In the genomic region with DNA sequence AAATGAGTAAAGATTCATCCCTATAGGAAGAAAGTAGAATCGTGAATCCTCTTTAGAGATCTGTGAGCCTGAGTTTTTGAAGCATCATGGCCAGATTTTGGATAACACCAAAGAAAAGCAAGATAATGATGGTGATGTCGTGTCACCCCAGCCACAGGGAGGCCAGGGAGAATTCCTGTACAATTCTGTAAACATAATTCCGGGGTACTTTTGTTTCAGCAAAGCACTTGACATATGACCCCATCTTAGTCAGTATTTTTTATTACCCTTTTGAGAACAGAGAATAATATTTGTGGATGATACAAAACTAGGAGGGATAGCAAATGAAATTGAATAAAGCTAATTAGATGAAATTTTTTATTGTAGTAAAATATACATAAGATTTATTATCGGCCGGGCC, we compare ENCODE assay signal across 22 cellular contexts. TPM values are rescaled to one million over a fixed set of nuclear protein-coding genes. Genes with fewer than 3 reads are reported as not detected.
DNase-seq lines count a peak whose midpoint lies in the region; ATAC-seq and TF ChIP-seq lines count a peak whose summit lies in the region.
"Had no signal": no experiment of that assay in that cellular context is flagged by ENCODE, and none has a peak within 500 bp of the region (broad histone marks: within the 10 kb centered on the region; RNA-seq: fewer than 3 reads in every experiment).

No MANE protein-coding gene starts in this region.

- H3K36me3 Mint-ChIP-seq in activated CD4-positive, alpha-beta T cell treated with anti-CD3 and anti-CD28 coated beads, Interleukin-2, amount 10 ng/mL, durations not matched to agents 24 days and 14 days (ENCODE audit: low read depth): peaks cover 57% of the 10 kb centered on the region
- peaks cover 28% of the 10 kb centered on the region for H3K36me3 Mint-ChIP-seq in activated naive CD8-positive, alpha-beta T cell treated with anti-CD3 and anti-CD28 coated beads, Interleukin-2, amount 50 U/mL, for 24 hours (ENCODE audit: low read depth)
- peaks cover 19% of the 10 kb centered on the region for H3K36me3 Mint-ChIP-seq in progenitor cell of endocrine pancreas (ENCODE audit: insufficient read depth)

- no peak overlapping the region for H3K27ac ChIP-seq in HEK293 (ENCODE audit: extremely low read depth, low read depth, low read length)
- H3K27ac ChIP-seq: brain microvascular endothelial cell, C4-2B, hepatocyte, lower lobe of right lung had no signal

- no peak overlapping the region for H3K4me3 Mint-ChIP-seq in activated CD4-positive, alpha-beta T cell treated with anti-CD3 and anti-CD28 coated beads, Interleukin-2, amount 10 ng/mL, durations not matched to agents 24 days and 14 days
- no peak overlapping the region for H3K4me3 Mint-ChIP-seq in activated naive CD8-positive, alpha-beta T cell treated with anti-CD3 and anti-CD28 coated beads, Interleukin-2, amount 50 U/mL, for 24 hours
- H3K4me3 Mint-ChIP-seq in progenitor cell of endocrine pancreas (ENCODE audit: low read depth): no peak overlapping the region
- H3K4me3 Mint-ChIP-seq: nephron; stimulated activated naive B cell treated with anti-CD40 and anti-IgM and Interleukin-4, amounts not matched to agents 10 μg/mL and 1 μg/mL and 100 μg/mL, for 72 hours had no signal

- TF ChIP-seq CTCF in HEK293 (tag by site-specific recombination; IDR thresholded peaks at IDR 0.05) (no peak), progenitor cell of endocrine pancreas (IDR thresholded peaks at IDR 0.05; ENCODE audit: unreplicated experiment) (no peak)

- H3K4me1 Mint-ChIP-seq in activated CD4-positive, alpha-beta T cell treated with anti-CD3 and anti-CD28 coated beads, Interleukin-2, amount 10 ng/mL, durations not matched to agents 24 days and 14 days: peaks cover 30% of the 10 kb centered on the region
- H3K4me1 Mint-ChIP-seq in activated naive CD8-positive, alpha-beta T cell treated with anti-CD3 and anti-CD28 coated beads, Interleukin-2, amount 50 U/mL, for 24 hours: peaks cover 61% of the 10 kb centered on the region
- no peaks in the 10 kb centered on the region for H3K4me1 Mint-ChIP-seq in progenitor cell of endocrine pancreas (ENCODE audit: low read depth)

- H3K27ac Mint-ChIP-seq in activated CD4-positive, alpha-beta T cell treated with anti-CD3 and anti-CD28 coated beads, Interleukin-2, amount 10 ng/mL, durations not matched to agents 24 days and 14 days: peak overlapping the region; percentile 14
- H3K27ac Mint-ChIP-seq in activated naive CD8-positive, alpha-beta T cell treated with anti-CD3 and anti-CD28 coated beads, Interleukin-2, amount 50 U/mL, for 24 hours: peak overlapping the region; percentile 52
- peak overlapping the region; percentile 91 for H3K27ac Mint-ChIP-seq in progenitor cell of endocrine pancreas
- H3K27ac Mint-ChIP-seq: nephron had no signal

- intact Hi-C loops in activated CD4-positive, alpha-beta T cell treated with anti-CD3 and anti-CD28 coated beads, Interleukin-2, amount 10 ng/mL, durations not matched to agents 24 days and 14 days (cut with micrococcal nuclease): no loop called here

- H3K9me3 Mint-ChIP-seq in activated CD4-positive, alpha-beta T cell treated with anti-CD3 and anti-CD28 coated beads, Interleukin-2, amount 10 ng/mL, durations not matched to agents 24 days and 14 days: no peaks in the 10 kb centered on the region
- H3K9me3 Mint-ChIP-seq in activated naive CD8-positive, alpha-beta T cell treated with anti-CD3 and anti-CD28 coated beads, Interleukin-2, amount 50 U/mL, for 24 hours: peaks cover 6% of the 10 kb centered on the region
- peaks cover 7% of the 10 kb centered on the region for H3K9me3 Mint-ChIP-seq in progenitor cell of endocrine pancreas (ENCODE audit: low read depth)
- H3K9me3 Mint-ChIP-seq: stimulated activated naive B cell treated with anti-CD40 and anti-IgM and Interleukin-4, amounts not matched to agents 10 μg/mL and 1 μg/mL and 100 μg/mL, for 72 hours had no signal

- H3K4me3 ChIP-seq in HEK293 (ENCODE audit: low read depth, low read length): no peak overlapping the region
- H3K4me3 ChIP-seq: hepatocyte, lower lobe of right lung had no signal

- H3K36me3 ChIP-seq in HEK293 (ENCODE audit: control insufficient read depth in 2 of 2, insufficient read depth in 1 of 2, low read length in 2 of 2): peaks cover 0 to 3% of the 10 kb centered on the region in 2 experiments; a peak in 1 of 3 replicates

- H3K27me3 Mint-ChIP-seq in activated CD4-positive, alpha-beta T cell treated with anti-CD3 and anti-CD28 coated beads, Interleukin-2, amount 10 ng/mL, durations not matched to agents 24 days and 14 days: no peaks in the 10 kb centered on the region
- no peaks in the 10 kb centered on the region for H3K27me3 Mint-ChIP-seq in activated naive CD8-positive, alpha-beta T cell treated with anti-CD3 and anti-CD28 coated beads, Interleukin-2, amount 50 U/mL, for 24 hours
- no peaks in the 10 kb centered on the region for H3K27me3 Mint-ChIP-seq in progenitor cell of endocrine pancreas
- H3K27me3 Mint-ChIP-seq: stimulated activated naive B cell treated with anti-CD40 and anti-IgM and Interleukin-4, amounts not matched to agents 10 μg/mL and 1 μg/mL and 100 μg/mL, for 72 hours had no signal

- DNase-seq in activated CD4-positive, alpha-beta T cell treated with anti-CD3 and anti-CD28 coated beads, Interleukin-2, amount 10 ng/mL, durations not matched to agents 24 days and 14 days: no peak
- DNase-seq in activated CD4-positive, alpha-beta T cell treated with anti-CD3 and anti-CD28 coated beads for 1 hour: no peak
- DNase-seq in activated naive CD8-positive, alpha-beta T cell treated with anti-CD3 and anti-CD28 coated beads, Interleukin-2, amount 50 U/mL, for 24 hours: no peak
- DNase-seq in progenitor cell of endocrine pancreas (ENCODE audit: low spot score, unreplicated experiment) (no peak), NCI-H524 (lab: John Stamatoyannopoulos, UW) (no peak), HT-29 (ENCODE audit: low spot score) (no peak), GF-D8 (lab: John Stamatoyannopoulos, UW) (no peak)
- DNase-seq: 8988T; activated naive CD4-positive, alpha-beta T cell; amniotic stem cell; brain microvascular endothelial cell; lower lobe of right lung; NCI-H2081; NCI-H226; Right ventricle myocardium superior; stimulated activated naive B cell treated with anti-CD40 and anti-IgM and Interleukin-4, amounts not matched to agents 10 μg/mL and 1 μg/mL and 100 μg/mL, for 72 hours had no signal

- H3K9me3 ChIP-seq in HEK293 (ENCODE audit: control insufficient read depth, insufficient read depth, low read depth, low read length): no peaks in the 10 kb centered on the region
- H3K9me3 ChIP-seq: lower lobe of right lung had no signal

- no peak for ATAC-seq in activated naive CD8-positive, alpha-beta T cell treated with anti-CD3 and anti-CD28 coated beads, Interleukin-2, amount 50 U/mL, for 24 hours
- ATAC-seq: lower lobe of right lung; Panc1; SK-N-SH treated with all-trans-retinoic acid at 6 μM for 48 hours; stimulated activated naive B cell treated with anti-CD40 and anti-IgM and Interleukin-4, amounts not matched to agents 10 μg/mL and 1 μg/mL and 100 μg/mL, for 72 hours had no signal

- POLR2A ChIA-PET in HEK293 (lab: Yijun Ruan, JAX): no interaction called here

- CTCF ChIA-PET in HEK293 (lab: Yijun Ruan, JAX): interaction anchor here (0.7 kb wide), 1 partner anchor 485 kb away, joined by 3 read pairs; no protein-coding TSS in a partner anchor

- H3K4me1 ChIP-seq in HEK293 (ENCODE audit: control insufficient read depth, insufficient read depth, low read length): no peaks in the 10 kb centered on the region

TF ChIP-seq in HEK293, 187 proteins besides CTCF, POLR2A, EP300 and RAD21:
- TF ChIP-seq GLI4 (tag by site-specific recombination; IDR thresholded peaks at IDR 0.05) (no peak), PRDM6 (tag by site-specific recombination; IDR thresholded peaks at IDR 0.05) (peak; percentile 38; the same call in 1 of the 2 replicates), ZNF658 (tag by site-specific recombination; IDR thresholded peaks at IDR 0.05) (no peak), ZNF266 (tag by site-specific recombination; IDR thresholded peaks at IDR 0.05; ENCODE audit: low read depth) (no peak), ZFP41 (tag by site-specific recombination; IDR thresholded peaks at IDR 0.05; ENCODE audit: borderline replicate concordance) (no peak), SCRT2 (tag by site-specific recombination; IDR thresholded peaks at IDR 0.05) (no peak)

RNA-seq across cellular contexts. Expression of gene NACAD, which starts 33.8 kb away (rescaled TPM):
- 0.09 and 0.31 TPM in 2 replicates for total RNA-seq in activated CD4-positive, alpha-beta T cell treated with anti-CD3 and anti-CD28 coated beads, Interleukin-2, amount 10 ng/mL, durations not matched to agents 24 days and 14 days
- total RNA-seq in progenitor cell of endocrine pancreas: 10.1 and 11.7 TPM in 2 replicates
- 0.10 and 0.43 TPM in 2 replicates for total RNA-seq in HT-29 (2014; rRNA removed; shearing (Covaris generic))

RNA-seq across cellular contexts. Expression of gene CCM2, which starts 55.0 kb away (rescaled TPM):
- total RNA-seq in activated CD4-positive, alpha-beta T cell treated with anti-CD3 and anti-CD28 coated beads, Interleukin-2, amount 10 ng/mL, durations not matched to agents 24 days and 14 days: 59.2 and 63.1 TPM in 2 replicates
- 42.2 and 43.0 TPM in 2 replicates for total RNA-seq in progenitor cell of endocrine pancreas
- 69.8 and 90.2 TPM in 2 replicates for total RNA-seq in HT-29 (2014; rRNA removed; shearing (Covaris generic))

RNA-seq across cellular contexts. Expression of gene TBRG4, which starts 56.5 kb away (rescaled TPM):
- 192 and 198 TPM in 2 replicates for total RNA-seq in activated CD4-positive, alpha-beta T cell treated with anti-CD3 and anti-CD28 coated beads, Interleukin-2, amount 10 ng/mL, durations not matched to agents 24 days and 14 days
- 73.0 and 73.1 TPM in 2 replicates for total RNA-seq in progenitor cell of endocrine pancreas
- total RNA-seq in HT-29 (2014; rRNA removed; shearing (Covaris generic)): 230 and 255 TPM in 2 replicates

Comparison
In these comparisons a context has a peak if more than half of its experiments do, and no peak if none do; other contexts are left out.
1. H3K27ac Mint-ChIP-seq: peak in every context shown above with its lines; median percentile 91 in progenitor cell of endocrine pancreas; 52 in activated naive CD8-positive, alpha-beta T cell treated with anti-CD3 and anti-CD28 coated beads, Interleukin-2, amount 50 U/mL, for 24 hours; 14 in activated CD4-positive, alpha-beta T cell treated with anti-CD3 and anti-CD28 coated beads, Interleukin-2, amount 10 ng/mL, durations not matched to agents 24 days and 14 days.